Comparison of ENCODE assay signal across 12 cellular contexts in genomic region chr20:59221049-59221748, GRCh38. TPM values are rescaled to one million over a fixed set of nuclear protein-coding genes. Genes with fewer than 3 reads are reported as not detected.
DNase-seq lines count a peak whose midpoint lies in the region; ATAC-seq, FAIRE-seq and TF ChIP-seq lines count a peak whose summit lies in the region.
"Had no signal": no experiment of that assay in that cellular context is flagged by ENCODE, and none has a peak within 500 bp of the region (broad histone marks: within the 10 kb centered on the region; RNA-seq: fewer than 3 reads in every experiment).

No MANE protein-coding gene starts in this region.

- H3K27me3 Mint-ChIP-seq in activated B cell treated with CpG ODN at 0.5 μM for 24 hours, result peaks cover 9% of the 10 kb centered on the region

- peak overlapping the region; percentile 70 for H3K4me3 Mint-ChIP-seq in activated B cell treated with CpG ODN at 0.5 μM for 24 hours

- TF ChIP-seq CTCF in right atrium auricular region (IDR thresholded peaks at IDR 0.05), result no peak
- no peak for TF ChIP-seq CTCF in activated B cell treated with CpG ODN at 0.5 μM for 24 hours (IDR thresholded peaks at IDR 0.05)
- TF ChIP-seq CTCF in left ventricle myocardium inferior (IDR thresholded peaks at IDR 0.05; ENCODE audit: borderline replicate concordance), result no peak
- TF ChIP-seq CTCF in vagina (IDR thresholded peaks at IDR 0.05), result peak in 1 of 3 experiments; percentile 22

- H3K9me3 ChIP-seq in right atrium auricular region, result no peaks in the 10 kb centered on the region
- no peaks in the 10 kb centered on the region for H3K9me3 ChIP-seq in left ventricle myocardium inferior (replicated peaks)
- no peaks in the 10 kb centered on the region for H3K9me3 ChIP-seq in vagina

- CTCF ChIA-PET in activated B cell treated with CpG ODN at 0.5 μM for 24 hours (lab: Charles Lee), result interaction anchor here (0.8 to 4.1 kb wide), 16 partner anchors 13 to 354 kb away, joined by 3 to 48 read pairs (median 4); partner anchors contain the start of gene PRELID3B

- no peak for TF ChIP-seq POLR2A in vagina (IDR thresholded peaks at IDR 0.05)

- POLR2A ChIA-PET in activated B cell treated with CpG ODN at 0.5 μM for 24 hours (lab: Charles Lee), result interaction anchor here (0.8 to 2.1 kb wide), 4 partner anchors 132 to 217 kb away, joined by 3 to 11 read pairs (median 6); partner anchors contain the start of gene ATP5F1E

- H3K27ac ChIP-seq in right atrium auricular region, result no peak overlapping the region
- peak overlapping the region; percentile 77 for H3K27ac ChIP-seq in left ventricle myocardium inferior (replicated peaks)
- no peak overlapping the region for H3K27ac ChIP-seq in vagina

- H3K36me3 Mint-ChIP-seq in activated B cell treated with CpG ODN at 0.5 μM for 24 hours (ENCODE audit: low read depth), result peaks cover 3% of the 10 kb centered on the region

- H3K27ac Mint-ChIP-seq in activated B cell treated with CpG ODN at 0.5 μM for 24 hours, result no peak overlapping the region

- no peaks in the 10 kb centered on the region for H3K9me3 Mint-ChIP-seq in activated B cell treated with CpG ODN at 0.5 μM for 24 hours

- peak overlapping the region in 1 of 2 donors; percentile 62 for H3K4me3 ChIP-seq in right atrium auricular region
- peak overlapping the region; percentile 71 for H3K4me3 ChIP-seq in left ventricle myocardium inferior
- H3K4me3 ChIP-seq in vagina, result no peak overlapping the region

- FAIRE-seq in urothelium cell line (lab: Jason Lieb, UNC), result peak; percentile 62

- H3K4me1 Mint-ChIP-seq in activated B cell treated with CpG ODN at 0.5 μM for 24 hours, result peaks cover 11% of the 10 kb centered on the region

- H3K36me3 ChIP-seq in right atrium auricular region (no peaks in the 10 kb centered on the region), left ventricle myocardium inferior (no peaks in the 10 kb centered on the region), vagina (no peaks in the 10 kb centered on the region)

- H3K27me3 ChIP-seq in right atrium auricular region, result no peaks in the 10 kb centered on the region
- peaks cover 44% of the 10 kb centered on the region for H3K27me3 ChIP-seq in left ventricle myocardium inferior (ENCODE audit: low read depth)
- no peaks in the 10 kb centered on the region for H3K27me3 ChIP-seq in vagina

- H3K4me1 ChIP-seq in right atrium auricular region, result peaks cover 0 to 24% of the 10 kb centered on the region in 2 donors
- peaks cover 24% of the 10 kb centered on the region for H3K4me1 ChIP-seq in left ventricle myocardium inferior
- H3K4me1 ChIP-seq in vagina, result peaks cover 23% of the 10 kb centered on the region

- ATAC-seq in Right ventricle myocardium superior (ENCODE audit: poor library complexity) (peak; percentile 67), activated B cell treated with CpG ODN at 0.5 μM for 24 hours (ENCODE audit: low read depth) (no peak), GM21381 (IDR thresholded peaks at IDR 0.05; ENCODE audit: unreplicated experiment) (no peak), GM18868 (IDR thresholded peaks at IDR 0.05; ENCODE audit: unreplicated experiment) (no peak)

- intact Hi-C loops in Right ventricle myocardium superior (cut with DNase I) (loop anchor here (5.0 kb wide), 1 partner anchor 349 kb away; no protein-coding TSS in a partner anchor), activated B cell treated with CpG ODN at 0.5 μM for 24 hours (cut with micrococcal nuclease) (loop anchor here (5.0 kb wide), 1 partner anchor 239 kb away; the partner anchor contains the start of gene NELFCD), left ventricle myocardium inferior (cut with micrococcal nuclease) (loop anchor here (5.0 kb wide), 2 partner anchors 134 to 354 kb away; no protein-coding TSS in a partner anchor), vagina (cut with DNase I) (loop anchor here (5.0 kb wide), 1 partner anchor 134 kb away; no protein-coding TSS in a partner anchor)

- DNase-seq in Right ventricle myocardium superior (peak; percentile 61), right atrium auricular region (ENCODE audit: low spot score) (no peak), activated B cell treated with CpG ODN at 0.5 μM for 24 hours (no peak), left ventricle myocardium inferior (peak; percentile 37), urothelium cell line (ENCODE audit: low spot score) (peak; percentile 65), vagina (ENCODE audit: extremely low spot score in 2 of 2) (no peak)
- DNase-seq: anterior cingulate cortex, DMS53, NCI-H510A treated with DMSO at 0.1 percent for 48 hours, occipital lobe had no signal

RNA-seq across cellular contexts. Expression of gene ZNF831, which starts 57.6 kb away (rescaled TPM):
- total RNA-seq in Right ventricle myocardium superior (0.08 TPM), right atrium auricular region (under 1 TPM; 0.19 to 0.47 TPM), activated B cell treated with CpG ODN at 0.5 μM for 24 hours (3.2 and 4.0 TPM in 2 replicates), left ventricle myocardium inferior (0.05 TPM), vagina (2.2 TPM)

Comparison
In these comparisons a context has a peak if more than half of its experiments do, and no peak if none do; other contexts are left out.
1. DNase-seq: peak in Right ventricle myocardium superior (single experiment), left ventricle myocardium inferior (single experiment) and urothelium cell line (single experiment); none in right atrium auricular region (single experiment), activated B cell treated with CpG ODN at 0.5 μM for 24 hours (single experiment) and vagina (0 of 2).